ENCODE assay signal across 12 cellular contexts in the genomic region with DNA sequence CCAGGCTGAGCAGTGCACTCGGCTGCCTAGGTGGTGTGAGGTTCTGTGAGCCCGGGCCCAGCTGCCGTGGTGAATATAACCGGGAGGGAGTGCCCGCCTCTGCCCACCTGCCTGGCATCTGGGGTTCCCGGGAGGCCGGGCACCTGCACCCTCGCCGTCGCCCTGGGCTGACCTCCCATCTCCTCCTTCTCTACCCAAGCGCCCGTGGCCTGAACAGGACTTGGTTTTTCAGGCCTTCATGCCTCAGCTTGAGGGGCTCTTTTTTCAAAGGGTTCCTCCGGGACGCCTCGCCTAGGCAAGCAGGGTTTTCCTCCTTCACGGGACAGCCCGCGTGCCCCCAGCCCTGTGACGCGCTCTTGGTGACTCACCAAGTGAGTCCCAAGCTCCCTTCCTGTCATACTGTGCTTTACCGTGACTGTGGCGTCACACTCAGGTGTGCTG. TPM values are rescaled to one million over a fixed set of nuclear protein-coding genes. Genes with fewer than 3 reads are reported as not detected.
DNase-seq lines count a peak whose midpoint lies in the region; ATAC-seq lines count a peak whose summit lies in the region.
"Had no signal": no experiment of that assay in that cellular context is flagged by ENCODE, and none has a peak within 500 bp of the region (broad histone marks: within the 10 kb centered on the region; RNA-seq: fewer than 3 reads in every experiment).

No MANE protein-coding gene starts in this region.

- peaks cover 8 to 24% of the 10 kb centered on the region in 2 donors for H3K36me3 Mint-ChIP-seq in stimulated activated naive B cell treated with anti-CD40 and anti-IgM and Interleukin-4, amounts not matched to agents 10 μg/mL and 1 μg/mL and 100 μg/mL, for 72 hours

- intact Hi-C loops in Right ventricle myocardium inferior (cut with DNase I) (loop anchor here (10.0 kb wide), 1 partner anchor 213 kb away; a partner anchor contains a TSS), left cardiac atrium (cut with DNase I) (no loop called here)

- H3K27ac Mint-ChIP-seq in stimulated activated naive B cell treated with anti-CD40 and anti-IgM and Interleukin-4, amounts not matched to agents 10 μg/mL and 1 μg/mL and 100 μg/mL, for 72 hours, result peak overlapping the region; percentile 91
- H3K27ac Mint-ChIP-seq: progenitor cell of endocrine pancreas had no signal

- no peaks in the 10 kb centered on the region for H3K27me3 Mint-ChIP-seq in stimulated activated naive B cell treated with anti-CD40 and anti-IgM and Interleukin-4, amounts not matched to agents 10 μg/mL and 1 μg/mL and 100 μg/mL, for 72 hours
- H3K27me3 Mint-ChIP-seq: progenitor cell of endocrine pancreas had no signal

- DNase-seq in Right ventricle myocardium inferior (ENCODE audit: missing footprints), result peak; percentile 45
- DNase-seq in left cardiac atrium, result no peak
- peak; percentile 25 for DNase-seq in NAMALWA (ENCODE audit: low spot score)
- DNase-seq in kidney tubule cell (ENCODE audit: low spot score), result peak; percentile 31
- DNase-seq in stimulated activated naive B cell treated with anti-CD40 and anti-IgM and Interleukin-4, amounts not matched to agents 10 μg/mL and 1 μg/mL and 100 μg/mL, for 72 hours, result peak; percentile 55
- DNase-seq in kidney glomerular epithelial cell (lab: John Stamatoyannopoulos, UW), result no peak
- DNase-seq in NCI-H1417 treated with DMSO at 0.1 percent for 48 hours (lab: John Stamatoyannopoulos, UW), result no peak
- DNase-seq: HCEC 1CT, NCI-H2227 treated with DMSO at 0.1 percent for 48 hours, OCI-M1 had no signal

- peak overlapping the region in 1 of 2 donors; percentile 47 for H3K4me3 Mint-ChIP-seq in stimulated activated naive B cell treated with anti-CD40 and anti-IgM and Interleukin-4, amounts not matched to agents 10 μg/mL and 1 μg/mL and 100 μg/mL, for 72 hours

- peaks cover 11 to 66% of the 10 kb centered on the region in 2 donors for H3K4me1 Mint-ChIP-seq in stimulated activated naive B cell treated with anti-CD40 and anti-IgM and Interleukin-4, amounts not matched to agents 10 μg/mL and 1 μg/mL and 100 μg/mL, for 72 hours

- no peaks in the 10 kb centered on the region for H3K9me3 Mint-ChIP-seq in stimulated activated naive B cell treated with anti-CD40 and anti-IgM and Interleukin-4, amounts not matched to agents 10 μg/mL and 1 μg/mL and 100 μg/mL, for 72 hours

- ATAC-seq in Right ventricle myocardium inferior (no peak), left cardiac atrium (no peak), GM21576 (IDR thresholded peaks at IDR 0.05; ENCODE audit: unreplicated experiment) (no peak)
- peak; percentile 48 to 57 for ATAC-seq in stimulated activated naive B cell treated with anti-CD40 and anti-IgM and Interleukin-4, amounts not matched to agents 10 μg/mL and 1 μg/mL and 100 μg/mL, for 72 hours (replicated peaks)

RNA-seq across cellular contexts. Expression of a gene that starts 9.9 kb away (rescaled TPM):
- total RNA-seq in Right ventricle myocardium inferior (108 TPM), left cardiac atrium (10 to 100 TPM; 74.4 to 95.3 TPM)

Comparison
In these comparisons a context has a peak if more than half of its experiments do, and no peak if none do; other contexts are left out.
1. DNase-seq: peak in Right ventricle myocardium inferior (single experiment), NAMALWA (single experiment), kidney tubule cell (single experiment) and stimulated activated naive B cell treated with anti-CD40 and anti-IgM and Interleukin-4, amounts not matched to agents 10 μg/mL and 1 μg/mL and 100 μg/mL, for 72 hours (single experiment); none in left cardiac atrium (single experiment), kidney glomerular epithelial cell (single experiment) and NCI-H1417 treated with DMSO at 0.1 percent for 48 hours (single experiment).
2. ATAC-seq: peak in stimulated activated naive B cell treated with anti-CD40 and anti-IgM and Interleukin-4, amounts not matched to agents 10 μg/mL and 1 μg/mL and 100 μg/mL, for 72 hours (2 of 2); none in Right ventricle myocardium inferior (single experiment), left cardiac atrium (0 of 2) and GM21576 (single experiment).